Comparison of ENCODE assay signal across 25 cellular contexts in genomic region chr15:91456921-91457320, GRCh38.
DNase-seq lines count a peak whose midpoint lies in the region; ATAC-seq and TF ChIP-seq lines count a peak whose summit lies in the region.
"Had no signal": no experiment of that assay in that cellular context is flagged by ENCODE, and none has a peak within 500 bp of the region (broad histone marks: within the 10 kb centered on the region; RNA-seq: fewer than 3 reads in every experiment).

No MANE protein-coding gene starts in this region.

- no peak overlapping the region for H3K4me3 Mint-ChIP-seq in MCF 10A (ENCODE audit: unreplicated experiment)
- H3K4me3 Mint-ChIP-seq in progenitor cell of endocrine pancreas (ENCODE audit: low read depth), result no peak overlapping the region
- H3K4me3 Mint-ChIP-seq: activated CD4-positive, alpha-beta memory T cell treated with anti-CD3 and anti-CD28 coated beads for 36 hours; activated naive CD8-positive, alpha-beta T cell treated with anti-CD3 and anti-CD28 coated beads, Interleukin-2, amount 10 ng/mL, durations not matched to agents 7 days and 5 days; brain; CD8-positive, alpha-beta T cell; effector memory CD8-positive, alpha-beta T cell had no signal

- peaks cover 16% of the 10 kb centered on the region for H3K4me1 Mint-ChIP-seq in MCF 10A (ENCODE audit: insufficient read depth, unreplicated experiment)
- H3K4me1 Mint-ChIP-seq in progenitor cell of endocrine pancreas (ENCODE audit: low read depth), result peaks cover 11% of the 10 kb centered on the region
- H3K4me1 Mint-ChIP-seq: brain had no signal

- no peak for TF ChIP-seq CTCF in PC-9 (conservative IDR thresholded peaks at IDR 0.05)
- no peak for TF ChIP-seq CTCF in MCF 10A (IDR thresholded peaks at IDR 0.05; ENCODE audit: unreplicated experiment)
- no peak for TF ChIP-seq CTCF in foreskin keratinocyte (conservative IDR thresholded peaks at IDR 0.05)
- TF ChIP-seq CTCF in progenitor cell of endocrine pancreas (IDR thresholded peaks at IDR 0.05; ENCODE audit: unreplicated experiment), result no peak

- peak overlapping the region; percentile 39; the same call in 1 of the 2 replicates for H3K4me3 ChIP-seq in PC-9
- H3K4me3 ChIP-seq: coronary artery, psoas muscle, upper lobe of right lung had no signal

- CTCF ChIA-PET in PC-9 (lab: Charles Lee) (no interaction called here), MCF 10A (lab: Yijun Ruan, JAX) (no interaction called here)

- in situ Hi-C loops in ACHN (cut with HindIII; ENCODE audit: low pct_ligation_motif_present, low pct_unique_long_range_greater_than_20kb, low sequenced_read_pairs), result no loop called here

- H3F3A ChIP-seq in PC-9 (ENCODE audit: insufficient read depth, low read depth), result peaks cover 25% of the 10 kb centered on the region

- peak; percentile 4 for DNase-seq in ACHN
- DNase-seq in PC-9, result peak in 1 of 2 experiments; percentile 68
- no peak for DNase-seq in MCF 10A (ENCODE audit: unreplicated experiment)
- DNase-seq in foreskin keratinocyte, result peak; percentile 47 to 70
- DNase-seq in progenitor cell of endocrine pancreas (ENCODE audit: low spot score, unreplicated experiment), result no peak
- no peak for DNase-seq in germinal center (ENCODE audit: low spot score)
- DNase-seq: 8988T; activated CD4-positive, alpha-beta memory T cell treated with anti-CD3 and anti-CD28 coated beads for 36 hours; activated CD4-positive, CD25-positive, alpha-beta regulatory T cell; activated naive CD8-positive, alpha-beta T cell treated with anti-CD3 and anti-CD28 coated beads, Interleukin-2, amount 10 ng/mL, durations not matched to agents 7 days and 5 days; AML-193; CD8-positive, alpha-beta T cell; effector memory CD8-positive, alpha-beta T cell; glutamatergic neuron; KBM-7; kidney glomerular epithelial cell; MV-4-11; NCI-H2171; psoas muscle; SHP77; upper lobe of right lung had no signal

- no peaks in the 10 kb centered on the region for H3K27me3 ChIP-seq in PC-9 (ENCODE audit: insufficient read depth, low read depth)
- no peaks in the 10 kb centered on the region for H3K27me3 ChIP-seq in foreskin keratinocyte
- H3K27me3 ChIP-seq: upper lobe of right lung had no signal

- POLR2A ChIA-PET in PC-9 (lab: Charles Lee; ENCODE audit: unreplicated experiment) (interaction anchor here (0.6 to 1.2 kb wide), 2 partner anchors 18 to 105 kb away, joined by 10 to 12 read pairs; no protein-coding TSS in a partner anchor), MCF 10A (lab: Yijun Ruan, JAX) (interaction anchor here (0.9 to 2.0 kb wide), 6 partner anchors 8 to 104 kb away, joined by 3 to 5 read pairs (median 4); no protein-coding TSS in a partner anchor)

- peak overlapping the region; percentile 79 for H3K4me2 ChIP-seq in PC-9

- H3K27ac ChIP-seq in PC-9 (peak overlapping the region; percentile 99), foreskin keratinocyte (peak overlapping the region; percentile 83)
- H3K27ac ChIP-seq: coronary artery, psoas muscle, upper lobe of right lung had no signal

- H3K36me3 ChIP-seq in PC-9 (ENCODE audit: low read depth), result no peaks in the 10 kb centered on the region
- H3K36me3 ChIP-seq: upper lobe of right lung had no signal

- H3K36me3 Mint-ChIP-seq in MCF 10A (ENCODE audit: insufficient read depth, unreplicated experiment) (no peaks in the 10 kb centered on the region), progenitor cell of endocrine pancreas (ENCODE audit: insufficient read depth) (no peaks in the 10 kb centered on the region)
- H3K36me3 Mint-ChIP-seq: brain; CD8-positive, alpha-beta T cell had no signal

- H3K79me2 ChIP-seq in PC-9 (ENCODE audit: low read depth), result no peaks in the 10 kb centered on the region

- H3K27me3 Mint-ChIP-seq in MCF 10A (ENCODE audit: insufficient read depth, unreplicated experiment) (no peaks in the 10 kb centered on the region), progenitor cell of endocrine pancreas (no peaks in the 10 kb centered on the region)
- H3K27me3 Mint-ChIP-seq: activated CD4-positive, alpha-beta memory T cell treated with anti-CD3 and anti-CD28 coated beads for 36 hours; activated naive CD8-positive, alpha-beta T cell treated with anti-CD3 and anti-CD28 coated beads, Interleukin-2, amount 10 ng/mL, durations not matched to agents 7 days and 5 days; brain had no signal

- intact Hi-C loops in PC-9 (cut with micrococcal nuclease; ENCODE audit: unreplicated experiment) (loop anchor here (1.0 to 10.0 kb wide), 11 partner anchors 50 to 1198 kb away; partner anchors contain the start of genes FAM174B and SLCO3A1), MCF 10A (cut with micrococcal nuclease) (no loop called here)

- H3K27ac Mint-ChIP-seq in MCF 10A (ENCODE audit: low read depth, unreplicated experiment), result peak overlapping the region; percentile 76
- no peak overlapping the region for H3K27ac Mint-ChIP-seq in progenitor cell of endocrine pancreas
- H3K27ac Mint-ChIP-seq: activated CD4-positive, alpha-beta memory T cell treated with anti-CD3 and anti-CD28 coated beads for 36 hours; activated naive CD8-positive, alpha-beta T cell treated with anti-CD3 and anti-CD28 coated beads, Interleukin-2, amount 10 ng/mL, durations not matched to agents 7 days and 5 days; brain; CD8-positive, alpha-beta T cell had no signal

- BruUV-seq in PC-9 (replicated peaks; lab: Mats Ljungman, UMichigan), result no TSS peak
- no TSS peak for BruUV-seq in MCF 10A (replicated peaks; lab: Mats Ljungman, UMichigan)

- H4K20me1 ChIP-seq in PC-9 (ENCODE audit: insufficient read depth), result no peaks in the 10 kb centered on the region

- H2AFZ ChIP-seq in PC-9, result peak overlapping the region; percentile 70

- H3K9me3 Mint-ChIP-seq in MCF 10A (ENCODE audit: unreplicated experiment), result peaks cover 8% of the 10 kb centered on the region
- H3K9me3 Mint-ChIP-seq in progenitor cell of endocrine pancreas (ENCODE audit: low read depth), result peaks cover 28% of the 10 kb centered on the region

- H3K4me1 ChIP-seq in PC-9 (replicated peaks; ENCODE audit: insufficient read depth) (peaks cover 31% of the 10 kb centered on the region), foreskin keratinocyte (peaks cover 18% of the 10 kb centered on the region)
- H3K4me1 ChIP-seq: psoas muscle, upper lobe of right lung had no signal

- peak; percentile 3 for ATAC-seq in foreskin keratinocyte
- ATAC-seq in HG03139 (IDR thresholded peaks at IDR 0.05; ENCODE audit: unreplicated experiment), result no peak
- no peak for ATAC-seq in GM21825 (IDR thresholded peaks at IDR 0.05; ENCODE audit: unreplicated experiment)
- ATAC-seq: CD8-positive, alpha-beta T cell; effector memory CD8-positive, alpha-beta T cell; psoas muscle; upper lobe of right lung had no signal

- peaks cover 16% of the 10 kb centered on the region for H3K9me3 ChIP-seq in PC-9 (ENCODE audit: insufficient read depth, low read depth)

- no peaks in the 10 kb centered on the region for H3K9me2 ChIP-seq in PC-9 (ENCODE audit: insufficient read depth)

Comparison
In these comparisons a context has a peak if more than half of its experiments do, and no peak if none do; other contexts are left out.
1. DNase-seq: peak in ACHN (single experiment) and foreskin keratinocyte (2 of 2); none in MCF 10A (single experiment), progenitor cell of endocrine pancreas (single experiment) and germinal center (single experiment).